Comparison of ENCODE assay signal across 18 cellular contexts in genomic region chr10:29210469-29210868, GRCh38.
DNase-seq lines count a peak whose midpoint lies in the region; ATAC-seq, FAIRE-seq and TF ChIP-seq lines count a peak whose summit lies in the region.
"Had no signal": no experiment of that assay in that cellular context is flagged by ENCODE, and none has a peak within 500 bp of the region (broad histone marks: within the 10 kb centered on the region; RNA-seq: fewer than 3 reads in every experiment).

No MANE protein-coding gene starts in this region.

- intact Hi-C loops in K562 (cut with micrococcal nuclease) = no loop called here

- no peaks in the 10 kb centered on the region for H3K9me3 ChIP-seq in K562 (replicated peaks; ENCODE audit: control insufficient read depth, insufficient read depth, low read depth, low read length)
- H3K9me3 ChIP-seq: Caco-2 had no signal

- H3K4me1 ChIP-seq in K562 (replicated peaks in 1 of 2; ENCODE audit: control insufficient read depth in 2 of 2, insufficient read depth in 2 of 2, low read length in 2 of 2) = no peaks in the 10 kb centered on the region
- H3K4me1 ChIP-seq: Caco-2 had no signal

- DNase-seq in EL (peak; percentile 36), K562 (ENCODE audit: extremely low read depth in 1 of 4, low spot score in 3 of 4) (no peak), fibroblast of the aortic adventitia (ENCODE audit: low read depth) (peak; percentile 3), NCI-H345 (lab: John Stamatoyannopoulos, UW) (no peak), middle frontal gyrus (ENCODE audit: extremely low spot score, low spot score) (no peak)
- DNase-seq: AML-193; Caco-2; CD4-positive, alpha-beta T cell; GF-D8; GOT3; H7; HFFc6 had no signal

- WGBS in K562 (ENCODE audit: insufficient coverage, low coverage, missing lambda C conversion rate) = 0% methylated on average over 1 of the region's 1 CpG

- TF ChIP-seq CTCF in K562 (IDR thresholded peaks at IDR 0.05 in 2 of 3, conservative IDR thresholded peaks at IDR 0.05 in 1 of 3; ENCODE audit: insufficient read depth in 2 of 3, low read depth in 1 of 3, low read length in 3 of 3) (no peak), fibroblast of the aortic adventitia (IDR thresholded peaks at IDR 0.05; ENCODE audit: insufficient read depth, low read length) (no peak)

- ATAC-seq in K562 (no peak), HG03354 (IDR thresholded peaks at IDR 0.05; ENCODE audit: poor library complexity, severe bottlenecking, unreplicated experiment) (no peak)
- ATAC-seq: HCT116 had no signal

- TF ChIP-seq POLR2A in K562 (conservative IDR thresholded peaks at IDR 0.05) = no peak

- no peak for TF ChIP-seq EP300 in K562 (IDR thresholded peaks at IDR 0.05; ENCODE audit: low read length)

- H2AFZ ChIP-seq in K562 (ENCODE audit: low read depth, low read length) = no peak overlapping the region

- TF ChIP-seq RAD21 in K562 (CRISPR knock-in tag; conservative IDR thresholded peaks at IDR 0.05 in 1 of 2, IDR thresholded peaks at IDR 0.05 in 1 of 2) = no peak

- no peak overlapping the region for H3K4me3 ChIP-seq in K562
- H3K4me3 ChIP-seq in fibroblast of the aortic adventitia (ENCODE audit: low read depth, low read length) = no peak overlapping the region

- no peak overlapping the region for H3K4me2 ChIP-seq in K562 (ENCODE audit: insufficient read depth, low read length)

- no peak overlapping the region for H3K27ac ChIP-seq in K562 (ENCODE audit: extremely low read depth, low read depth, low read length)
- H3K27ac ChIP-seq: C4-2B had no signal

- no peaks in the 10 kb centered on the region for H3K36me3 ChIP-seq in K562 (ENCODE audit: control insufficient read depth, insufficient read depth, low read length)

- H3K79me2 ChIP-seq in K562 (ENCODE audit: control insufficient read depth, insufficient read depth, low read length) = no peaks in the 10 kb centered on the region

- no TSS peak for BruUV-seq in K562 (replicated peaks; lab: Mats Ljungman, UMichigan)

- POLR2A ChIA-PET in K562 (lab: Yijun Ruan, JAX) = no interaction called here

- FAIRE-seq in K562 (lab: Jason Lieb, UNC) = peak; percentile 23
- FAIRE-seq: A204.1, D721Med, HTR-8/SVneo had no signal

- in situ Hi-C loops in K562 (cut with MboI) = no loop called here

- CTCF ChIA-PET in K562 (lab: Yijun Ruan, JAX; ENCODE audit: low intra/inter-chr PET ratio) = no interaction called here

- no peak overlapping the region for H3K9ac ChIP-seq in K562 (ENCODE audit: insufficient read depth in 1 of 2, low read depth in 2 of 2, low read length in 2 of 2)

- H4K20me1 ChIP-seq in K562 (replicated peaks; ENCODE audit: control insufficient read depth, insufficient read depth, low read length) = no peaks in the 10 kb centered on the region

- no peaks in the 10 kb centered on the region for H3K9me1 ChIP-seq in K562 (ENCODE audit: control insufficient read depth, insufficient read depth, low read length)

- H3K27me3 ChIP-seq in K562 (ENCODE audit: control insufficient read depth in 2 of 2, insufficient read depth in 2 of 2, low read length in 2 of 2) = peaks cover 0 to 8% of the 10 kb centered on the region in 2 experiments; a peak in 2 of 5 replicates

TF ChIP-seq in K562, 482 proteins besides CTCF, POLR2A, EP300 and RAD21 (continues in another document):
- TF ChIP-seq CCAR2 (IDR thresholded peaks at IDR 0.05; ENCODE audit: low read depth, low read length) = no peak
- TF ChIP-seq MAFG (tag; conservative IDR thresholded peaks at IDR 0.05) = peak; percentile 56
- TF ChIP-seq HES1 (IDR thresholded peaks at IDR 0.05; ENCODE audit: low read depth) = no peak
- no peak for TF ChIP-seq SMARCB1 (IDR thresholded peaks at IDR 0.05; ENCODE audit: insufficient read length, low read depth)
- no peak for TF ChIP-seq KDM5B (IDR thresholded peaks at IDR 0.05; ENCODE audit: insufficient replicate concordance, low read depth, low read length)
- TF ChIP-seq ZBTB43 (CRISPR knock-in tag; IDR thresholded peaks at IDR 0.05) = no peak
- peak; percentile 43 for TF ChIP-seq MAFF (IDR thresholded peaks at IDR 0.05; ENCODE audit: low read length)
- no peak for TF ChIP-seq GTF2A2 (tag; IDR thresholded peaks at IDR 0.05)
- no peak for TF ChIP-seq ATF4 (CRISPR knock-in tag; IDR thresholded peaks at IDR 0.05)
- TF ChIP-seq ARID3B (CRISPR knock-in tag; IDR thresholded peaks at IDR 0.05; ENCODE audit: borderline replicate concordance) = no peak
- TF ChIP-seq ZNF444 (CRISPR knock-in tag; IDR thresholded peaks at IDR 0.05) = no peak
- TF ChIP-seq STAT6 (CRISPR knock-in tag; IDR thresholded peaks at IDR 0.05) = no peak
- TF ChIP-seq SMAD3 (CRISPR knock-in tag; conservative IDR thresholded peaks at IDR 0.05) = no peak
- no peak for TF ChIP-seq POLR2G (IDR thresholded peaks at IDR 0.05; ENCODE audit: low read depth, low read length)
- no peak for TF ChIP-seq SMARCE1 (IDR thresholded peaks at IDR 0.05)
- TF ChIP-seq FOXO4 (CRISPR knock-in tag; IDR thresholded peaks at IDR 0.05) = no peak
- peak; percentile 22; the same call in 1 of the 2 replicates for TF ChIP-seq NFE2 (IDR thresholded peaks at IDR 0.05; ENCODE audit: low read depth)
- TF ChIP-seq SAFB2 (IDR thresholded peaks at IDR 0.05; ENCODE audit: borderline replicate concordance, low read depth, low read length, severe bottlenecking) = no peak
- TF ChIP-seq PRPF4 (IDR thresholded peaks at IDR 0.05; ENCODE audit: insufficient read depth, low read depth, low read length, poor library complexity, severe bottlenecking) = no peak

Comparison
In these comparisons a context has a peak if more than half of its experiments do, and no peak if none do; other contexts are left out.
1. DNase-seq: peak in EL (single experiment) and fibroblast of the aortic adventitia (single experiment); none in K562 (0 of 4), NCI-H345 (single experiment) and middle frontal gyrus (single experiment).